In genomic region chr14:91940209-91940608, GRCh38 we compare ENCODE assay signal across 1 cellular context.
A peak's percentile ranks its signal among the peaks of the same experiment; 100 is the strongest.
TF ChIP-seq lines count a peak whose summit lies in the region.

No MANE protein-coding gene starts in this region.

TF ChIP-seq in HepG2, 621 proteins besides CTCF, POLR2A, EP300 and RAD21 (continued from another document):
- no peak for TF ChIP-seq ZNF253 (CRISPR knock-in tag; IDR thresholded peaks at IDR 0.05; ENCODE audit: borderline replicate concordance)
- TF ChIP-seq KAT2B (IDR thresholded peaks at IDR 0.05; ENCODE audit: borderline replicate concordance, low read depth, low read length) = peak; percentile 67; the same call in 1 of the 2 replicates
- peak; percentile 54; the same call in 1 of the 2 replicates for TF ChIP-seq GATAD2A (CRISPR knock-in tag; IDR thresholded peaks at IDR 0.05)
